ENCODE assay signal across 17 cellular contexts in the genomic region with DNA sequence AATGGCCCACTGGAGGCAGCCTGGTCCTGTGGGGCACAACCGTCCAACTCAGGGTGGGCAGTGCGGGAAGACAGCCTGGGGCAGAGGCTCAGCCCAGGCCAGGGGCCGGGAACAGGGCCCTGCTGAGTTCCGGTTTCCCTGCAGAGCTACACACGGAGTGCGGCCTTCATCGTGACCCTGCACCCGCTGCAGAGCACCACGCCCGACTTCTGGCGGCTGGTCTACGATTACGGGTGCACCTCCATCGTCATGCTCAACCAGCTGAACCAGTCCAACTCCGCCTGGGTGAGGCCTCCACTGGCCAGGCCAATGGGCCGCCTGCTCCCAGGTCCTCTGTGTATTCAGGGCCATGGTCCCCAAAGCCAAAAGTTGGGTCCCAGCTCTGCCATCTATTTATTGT.
DNase-seq lines count a peak whose midpoint lies in the region; ATAC-seq, FAIRE-seq and TF ChIP-seq lines count a peak whose summit lies in the region.
"Had no signal": no experiment of that assay in that cellular context is flagged by ENCODE, and none has a peak within 500 bp of the region (broad histone marks: within the 10 kb centered on the region; RNA-seq: fewer than 3 reads in every experiment).

No MANE protein-coding gene starts in this region.

- H3K36me3 ChIP-seq in H7 (replicated peaks; ENCODE audit: control insufficient read depth, insufficient read depth, low read length) (peaks cover 1% of the 10 kb centered on the region; the same call in 1 of the 2 replicates), neuronal stem cell (replicated peaks in 1 of 2; ENCODE audit: control insufficient read depth in 2 of 2, insufficient read depth in 2 of 2, low read length in 2 of 2) (peaks cover 0 to 10% of the 10 kb centered on the region in 2 donors), upper lobe of right lung (peaks cover 4% of the 10 kb centered on the region)

- no peak overlapping the region for H2BK120ac ChIP-seq in neuronal stem cell (ENCODE audit: low read depth, low read length)

- H2AK5ac ChIP-seq in neuronal stem cell (ENCODE audit: low read depth, low read length), result no peak overlapping the region

- H3K4me3 ChIP-seq in H7 (ENCODE audit: insufficient read depth, low read depth, low read length) (no peak overlapping the region), neuronal stem cell (ENCODE audit: low read length in 2 of 2) (no peak overlapping the region), upper lobe of right lung (no peak overlapping the region)
- H3K4me3 ChIP-seq: GM23248 had no signal

- H3K9me3 ChIP-seq in neuronal stem cell (replicated peaks in 1 of 2; ENCODE audit: control insufficient read depth in 2 of 2, insufficient read depth in 1 of 2, low read depth in 1 of 2, low read length in 2 of 2), result no peaks in the 10 kb centered on the region
- no peaks in the 10 kb centered on the region for H3K9me3 ChIP-seq in upper lobe of right lung

- no peak overlapping the region for H2AFZ ChIP-seq in neuronal stem cell (ENCODE audit: low read length)
- H2AFZ ChIP-seq: GM23248 had no signal

- no peak overlapping the region for H3K14ac ChIP-seq in neuronal stem cell (ENCODE audit: low read length)

- TF ChIP-seq CTCF in upper lobe of right lung (IDR thresholded peaks at IDR 0.05) (no peak), D721Med (IDR thresholded peaks at IDR 0.05; ENCODE audit: insufficient read depth, missing control alignments) (no peak)

- no peak overlapping the region for H4K91ac ChIP-seq in neuronal stem cell (ENCODE audit: low read depth, low read length, poor library complexity)

- no CpG with 5 or more reads among the region's 16 CpGs for WGBS in neuronal stem cell (ENCODE audit: extremely low coverage in 2 of 2, insufficient read length in 2 of 2, insufficient replicate concordance in 1 of 2), 2 donors

- H3K27me3 ChIP-seq in H7 (ENCODE audit: control insufficient read depth, insufficient read depth, low read length), result no peaks in the 10 kb centered on the region
- H3K27me3 ChIP-seq in neuronal stem cell (ENCODE audit: control insufficient read depth in 3 of 3, insufficient read depth in 3 of 3, low read depth in 1 of 3, low read length in 3 of 3), result no peaks in the 10 kb centered on the region
- no peaks in the 10 kb centered on the region for H3K27me3 ChIP-seq in upper lobe of right lung

- peak overlapping the region; percentile 22 for H3K18ac ChIP-seq in neuronal stem cell (ENCODE audit: low read length)

- no peak overlapping the region for H2BK5ac ChIP-seq in neuronal stem cell (ENCODE audit: low read length)

- H3K4ac ChIP-seq in neuronal stem cell (ENCODE audit: low read length), result no peak overlapping the region

- peaks cover 0 to 13% of the 10 kb centered on the region in 2 donors for H3K4me1 ChIP-seq in neuronal stem cell (ENCODE audit: control insufficient read depth in 2 of 2, insufficient read depth in 1 of 2, low read depth in 1 of 2, low read length in 2 of 2)
- no peaks in the 10 kb centered on the region for H3K4me1 ChIP-seq in upper lobe of right lung

- no peak overlapping the region for H2BK15ac ChIP-seq in neuronal stem cell (ENCODE audit: low read length)

- H3K9ac ChIP-seq in neuronal stem cell (ENCODE audit: low read depth, low read length, poor library complexity), result peak overlapping the region; percentile 16
- H3K9ac ChIP-seq: GM23248 had no signal

- no peak overlapping the region for H3K27ac ChIP-seq in neuronal stem cell (replicated peaks; ENCODE audit: low read length)
- H3K27ac ChIP-seq in upper lobe of right lung, result no peak overlapping the region
- H3K27ac ChIP-seq: GM23248 had no signal

- H4K8ac ChIP-seq in neuronal stem cell (ENCODE audit: low read depth, low read length), result peak overlapping the region; percentile 27

- peak; percentile 38 for DNase-seq in H7
- no peak for DNase-seq in neuronal stem cell (ENCODE audit: low spot score)
- peak; percentile 51 for DNase-seq in upper lobe of right lung
- no peak for DNase-seq in epidermal melanocyte (ENCODE audit: insufficient read length, low spot score)
- no peak for DNase-seq in SHP77 treated with DMSO at 0.1 percent for 48 hours (lab: John Stamatoyannopoulos, UW)
- DNase-seq in D721Med (ENCODE audit: insufficient read length, low spot score), result no peak
- DNase-seq: ACHN; C1 segment of cervical spinal cord; CD4-positive, alpha-beta memory T cell; DMS153; DMS79 treated with DMSO at 0.1 percent for 48 hours; EL; GM23248; H9 had no signal

- H2BK12ac ChIP-seq in neuronal stem cell (ENCODE audit: low read length), result no peak overlapping the region

- H3K23ac ChIP-seq in neuronal stem cell (ENCODE audit: low read depth, low read length, poor library complexity), result no peak overlapping the region

- intact Hi-C loops in upper lobe of right lung (cut with DNase I), result no loop called here

- ATAC-seq in esophagus mucosa (peak; percentile 82), upper lobe of right lung (no peak)

- FAIRE-seq in D721Med (lab: Jason Lieb, UNC), result no peak
- FAIRE-seq: G401.6, GM12891 had no signal

- H3K79me1 ChIP-seq in neuronal stem cell (ENCODE audit: low read depth, low read length), result no peaks in the 10 kb centered on the region

- H3K4me2 ChIP-seq in neuronal stem cell (ENCODE audit: insufficient read depth, low read length, poor library complexity, severe bottlenecking), result no peak overlapping the region

Comparison
In these comparisons a context has a peak if more than half of its experiments do, and no peak if none do; other contexts are left out.
1. DNase-seq: peak in H7 (single experiment) and upper lobe of right lung (single experiment); none in neuronal stem cell (single experiment), epidermal melanocyte (single experiment), SHP77 treated with DMSO at 0.1 percent for 48 hours (single experiment) and D721Med (single experiment).